In the genomic region with DNA sequence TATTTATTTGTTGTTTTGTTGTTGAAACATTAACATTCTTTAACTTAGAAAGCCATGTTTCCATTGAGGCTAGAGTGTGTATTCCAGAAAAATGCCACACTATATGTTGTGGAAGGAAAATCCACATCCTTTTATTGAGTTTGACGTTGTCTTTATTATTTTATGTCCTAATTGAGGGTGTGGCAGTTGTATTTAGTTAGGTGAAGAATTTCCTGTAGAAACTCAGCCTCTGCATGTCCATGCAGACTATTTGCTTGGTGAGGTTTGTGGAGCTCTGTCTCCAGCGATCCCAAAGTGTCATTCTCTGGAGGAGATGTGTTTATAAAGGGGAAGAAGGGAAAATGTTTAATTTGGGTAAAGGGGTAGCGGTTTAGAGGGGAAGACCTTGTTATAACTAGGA, we compare ENCODE assay signal across 24 cellular contexts.
"Had no signal": no experiment of that assay in that cellular context is flagged by ENCODE, and none has a peak within 500 bp of the region (broad histone marks: within the 10 kb centered on the region; RNA-seq: fewer than 3 reads in every experiment).

No MANE protein-coding gene starts in this region.

- DNase-seq: activated CD4-positive, alpha-beta T cell treated with anti-CD3 and anti-CD28 coated beads for 36 hours; activated CD4-positive, alpha-beta T cell treated with anti-CD3 and anti-CD28 coated beads, Interleukin-2, amount 50 U/mL, for 48 hours; activated CD8-positive, alpha-beta memory T cell treated with anti-CD3 and anti-CD28 coated beads, Interleukin-2, amount 10 ng/mL, durations not matched to agents 7 days and 5 days; activated effector memory CD4-positive, alpha-beta T cell treated with Interleukin-2 at 50 U/mL for 16 hours; activated naive CD4-positive, alpha-beta T cell treated with anti-CD3 and anti-CD28 coated beads, Interleukin-2, amount 10 ng/mL, durations not matched to agents 7 days and 5 days; activated T-cell treated with anti-CD3 and anti-CD28 coated beads, Interleukin-2, amount 50 U/mL, for 1 hour; adrenal gland; cerebellar nuclear complex; dermis blood vessel endothelial cell; effector memory CD4-positive, alpha-beta T cell; esophagus squamous epithelium; immature natural killer cell; kidney glomerular epithelial cell; stimulated activated CD4-positive, alpha-beta T cell treated with anti-CD3 and anti-CD28 coated beads, Interleukin-2, amount 100 ng/mL, for 24 hours; stimulated activated naive CD8-positive, alpha-beta T cell treated with anti-CD3 and anti-CD28 coated beads, Interleukin-15, amount 100 ng/mL, for 72 hours had no signal

- H3K27me3 ChIP-seq: adrenal gland, breast epithelium, esophagus squamous epithelium, suprapubic skin had no signal

- H3K9me3 ChIP-seq: breast epithelium, esophagus squamous epithelium, suprapubic skin had no signal

- ATAC-seq: activated CD4-positive, alpha-beta T cell treated with anti-CD3 and anti-CD28 coated beads for 36 hours; activated CD8-positive, alpha-beta memory T cell treated with anti-CD3 and anti-CD28 coated beads, Interleukin-2, amount 10 ng/mL, durations not matched to agents 7 days and 5 days; stimulated activated naive CD8-positive, alpha-beta T cell treated with anti-CD3 and anti-CD28 coated beads, Interleukin-15, amount 100 ng/mL, for 72 hours had no signal

- H3K27ac Mint-ChIP-seq: activated CD8-positive, alpha-beta memory T cell treated with anti-CD3 and anti-CD28 coated beads, Interleukin-2, amount 10 ng/mL, durations not matched to agents 7 days and 5 days; activated naive CD4-positive, alpha-beta T cell treated with anti-CD3 and anti-CD28 coated beads, Interleukin-2, amount 10 ng/mL, durations not matched to agents 7 days and 5 days; progenitor cell of endocrine pancreas; stimulated activated naive CD8-positive, alpha-beta T cell treated with anti-CD3 and anti-CD28 coated beads, Interleukin-15, amount 100 ng/mL, for 72 hours; T-helper 1 cell treated with Interleukin-12 subunit alpha and Interleukin-12 subunit beta and Interleukin-4 antibody, amounts not matched to agents 30 μg/mL and 1 μg/mL, for 36 hours; type B pancreatic cell had no signal

- H3K9me3 Mint-ChIP-seq: activated naive CD4-positive, alpha-beta T cell treated with anti-CD3 and anti-CD28 coated beads, Interleukin-2, amount 10 ng/mL, durations not matched to agents 7 days and 5 days; immature natural killer cell; nephron; stimulated activated naive CD8-positive, alpha-beta T cell treated with anti-CD3 and anti-CD28 coated beads, Interleukin-15, amount 100 ng/mL, for 72 hours; T-helper 1 cell treated with Interleukin-12 subunit alpha and Interleukin-12 subunit beta and Interleukin-4 antibody, amounts not matched to agents 30 μg/mL and 1 μg/mL, for 36 hours; type B pancreatic cell had no signal

- H3K4me3 ChIP-seq: adrenal gland, breast epithelium, esophagus squamous epithelium, suprapubic skin had no signal

- H3K36me3 ChIP-seq: adrenal gland, breast epithelium had no signal

- H3K27me3 Mint-ChIP-seq: activated CD4-positive, alpha-beta T cell treated with anti-CD3 and anti-CD28 coated beads for 36 hours; activated CD8-positive, alpha-beta memory T cell treated with anti-CD3 and anti-CD28 coated beads, Interleukin-2, amount 10 ng/mL, durations not matched to agents 7 days and 5 days; activated naive CD4-positive, alpha-beta T cell treated with anti-CD3 and anti-CD28 coated beads, Interleukin-2, amount 10 ng/mL, durations not matched to agents 7 days and 5 days; progenitor cell of endocrine pancreas; stimulated activated naive CD8-positive, alpha-beta T cell treated with anti-CD3 and anti-CD28 coated beads, Interleukin-15, amount 100 ng/mL, for 72 hours; type B pancreatic cell had no signal

- H3K4me1 ChIP-seq: adrenal gland, breast epithelium, esophagus squamous epithelium, suprapubic skin had no signal

- FAIRE-seq: astrocyte, endothelial cell of umbilical vein, TTC549 had no signal

- H3K4me1 Mint-ChIP-seq: nephron had no signal

- H3K4me3 Mint-ChIP-seq: activated CD4-positive, alpha-beta T cell treated with anti-CD3 and anti-CD28 coated beads for 36 hours; activated CD8-positive, alpha-beta memory T cell treated with anti-CD3 and anti-CD28 coated beads, Interleukin-2, amount 10 ng/mL, durations not matched to agents 7 days and 5 days; activated naive CD4-positive, alpha-beta T cell treated with anti-CD3 and anti-CD28 coated beads, Interleukin-2, amount 10 ng/mL, durations not matched to agents 7 days and 5 days; immature natural killer cell; nephron; stimulated activated naive CD8-positive, alpha-beta T cell treated with anti-CD3 and anti-CD28 coated beads, Interleukin-15, amount 100 ng/mL, for 72 hours; T-helper 1 cell treated with Interleukin-12 subunit alpha and Interleukin-12 subunit beta and Interleukin-4 antibody, amounts not matched to agents 30 μg/mL and 1 μg/mL, for 36 hours; type B pancreatic cell had no signal

- H3K27ac ChIP-seq: adrenal gland, breast epithelium, esophagus squamous epithelium, suprapubic skin had no signal
